8 cellular contexts compared by ENCODE assay signal in genomic region chr19:42242071-42242511, GRCh38. TPM values are rescaled to one million over a fixed set of nuclear protein-coding genes. Genes with fewer than 3 reads are reported as not detected.
DNase-seq lines count a peak whose midpoint lies in the region; ATAC-seq, FAIRE-seq and TF ChIP-seq lines count a peak whose summit lies in the region.

No MANE protein-coding gene starts in this region.

- TF ChIP-seq EP300 in A549 (IDR thresholded peaks at IDR 0.05): no peak

- H3K4me1 ChIP-seq in A549 (peaks cover 35% of the 10 kb centered on the region), SJCRH30 (no peaks in the 10 kb centered on the region; the same call in 1 of the 2 replicates), neutrophil (ENCODE audit: control insufficient read depth in 1 of 2, insufficient read depth in 1 of 2, low read depth in 1 of 2, low read length in 1 of 2) (peaks cover 45 to 48% of the 10 kb centered on the region in 2 experiments)

- TF ChIP-seq CTCF in A549 (IDR thresholded peaks at IDR 0.05): no peak
- no peak for TF ChIP-seq CTCF in epithelial cell of proximal tubule (conservative IDR thresholded peaks at IDR 0.05; ENCODE audit: low read depth, low read length)
- no peak for TF ChIP-seq CTCF in neutrophil (IDR thresholded peaks at IDR 0.05)

- H3K27ac ChIP-seq in A549: peak overlapping the region; percentile 87 to 90
- H3K27ac ChIP-seq in SJCRH30: peak overlapping the region; percentile 17; the same call in 1 of the 2 replicates
- peak overlapping the region; percentile 90 for H3K27ac ChIP-seq in neutrophil

- ATAC-seq in A549: peak in 1 of 2 experiments; percentile 0; a peak in 2 of 6 replicates
- peak; percentile 2 for ATAC-seq in GM19324 (IDR thresholded peaks at IDR 0.05; ENCODE audit: low FRiP score, unreplicated experiment)
- ATAC-seq in left lobe of liver: no peak
- no peak for ATAC-seq in GM18873 (IDR thresholded peaks at IDR 0.05; ENCODE audit: low FRiP score, unreplicated experiment)

- H3K36me3 ChIP-seq in SJCRH30: peaks cover 8% of the 10 kb centered on the region; the same call in 1 of the 2 replicates
- H3K36me3 ChIP-seq in neutrophil: peaks cover 16% of the 10 kb centered on the region

- H3K4me3 ChIP-seq in A549 (peak overlapping the region; percentile 65), SJCRH30 (peak overlapping the region; percentile 70), epithelial cell of proximal tubule (ENCODE audit: low read depth, low read length) (peak overlapping the region; percentile 93), neutrophil (ENCODE audit: low read depth in 1 of 2, low read length in 1 of 2) (peak overlapping the region; percentile 65 to 77)

- H3K4me2 ChIP-seq in A549: peak overlapping the region; percentile 84

- no peak for TF ChIP-seq RAD21 in A549 (conservative IDR thresholded peaks at IDR 0.05 in 1 of 2, IDR thresholded peaks at IDR 0.05 in 1 of 2)

- CTCF ChIA-PET in A549 (lab: Yijun Ruan, JAX): interaction anchor here (0.9 to 21.7 kb wide), 15 partner anchors 7 to 197 kb away, joined by 3 to 616 read pairs (median 8); partner anchors contain the start of genes CIC, ERF, PAFAH1B3 and POU2F2

- FAIRE-seq in A549 (lab: Jason Lieb, UNC): no peak

- H3K9me3 ChIP-seq in A549: no peaks in the 10 kb centered on the region
- no peaks in the 10 kb centered on the region for H3K9me3 ChIP-seq in SJCRH30 (replicated peaks)
- H3K9me3 ChIP-seq in neutrophil: no peaks in the 10 kb centered on the region

- no peaks in the 10 kb centered on the region for H3K27me3 ChIP-seq in SJCRH30
- H3K27me3 ChIP-seq in neutrophil: no peaks in the 10 kb centered on the region

- under 1% methylated on average over 31 of the region's 49 CpGs for WGBS in A549 (ENCODE audit: missing lambda C conversion rate)

- no peak for DNase-seq in A549 (ENCODE audit: low read depth in 1 of 2, low spot score in 1 of 2)
- DNase-seq in SJCRH30: no peak
- DNase-seq in epithelial cell of proximal tubule (ENCODE audit: low read depth): no peak
- no peak for DNase-seq in left lobe of liver (ENCODE audit: low spot score)
- no peak for DNase-seq in NCI-H526 treated with DMSO at 0.1 percent for 48 hours (lab: John Stamatoyannopoulos, UW)

- POLR2A ChIA-PET in A549 (lab: Yijun Ruan, JAX): interaction anchor here (0.5 to 3.9 kb wide), 18 partner anchors 8 to 1776 kb away, joined by 3 to 56 read pairs (median 9); partner anchors contain the start of genes BLVRB, CIC, ERF and PAFAH1B3

- no peak for TF ChIP-seq POLR2A in A549 (IDR thresholded peaks at IDR 0.05; ENCODE audit: low read length)

TF ChIP-seq in A549, 52 proteins besides CTCF, POLR2A, EP300 and RAD21:
- no peak for TF ChIP-seq NFE2L2 (conservative IDR thresholded peaks at IDR 0.05; ENCODE audit: low read length)
- TF ChIP-seq ZSCAN20 (CRISPR knock-in tag; IDR thresholded peaks at IDR 0.05): no peak
- TF ChIP-seq PHF8 (IDR thresholded peaks at IDR 0.05; ENCODE audit: borderline replicate concordance, low read depth): peak; percentile 62; the same call in 1 of the 2 replicates
- TF ChIP-seq TP53 (CRISPR knock-in tag; IDR thresholded peaks at IDR 0.05): peak; percentile 78; the same call in 1 of the 2 replicates
- TF ChIP-seq ESRRA (IDR thresholded peaks at IDR 0.05; ENCODE audit: borderline replicate concordance, low read length): no peak
- no peak for TF ChIP-seq ZFP36 (IDR thresholded peaks at IDR 0.05; ENCODE audit: borderline replicate concordance, partially characterized antibody)
- TF ChIP-seq FOSB (CRISPR knock-in tag; IDR thresholded peaks at IDR 0.05): no peak
- TF ChIP-seq JUN (IDR thresholded peaks at IDR 0.05): peak in 1 of 2 experiments; percentile 56; a peak in 2 of 5 replicates
- TF ChIP-seq MYC (IDR thresholded peaks at IDR 0.05; ENCODE audit: borderline replicate concordance, low read length): no peak

RNA-seq across cellular contexts. Expression of gene GSK3A, which starts 0.3 kb away (rescaled TPM):
- polyA plus RNA-seq in A549 (2011; rRNA removed): 55.2 and 79.7 TPM in 2 replicates
- polyA plus RNA-seq in A549 (2012; cell fraction: cytosol; rRNA removed): 82.6 and 118 TPM in 2 replicates
- polyA plus RNA-seq in A549 (2012; cell fraction: nucleus; rRNA removed): 80.7 and 99.8 TPM in 2 replicates
- polyA plus RNA-seq in A549 (2017; fragmentation: RNase III; extraction: RNeasy Plus Mini Kit Qiagen cat#74134 plus additional on column Dnase treatment): 81.0 to 85.1 TPM (median 84.0 TPM) in 3 replicates
- 69.2 and 87.0 TPM in 2 replicates for polyA minus RNA-seq in A549 (2011; rRNA and poly(A)+ RNA removed)
- 34.9 and 37.1 TPM in 2 replicates for total RNA-seq in SJCRH30 (2014; rRNA removed; shearing (Covaris generic))
- total RNA-seq in epithelial cell of proximal tubule: 30.9 and 33.9 TPM in 2 replicates
- 15.1 TPM for total RNA-seq in left lobe of liver

RNA-seq across cellular contexts. Expression of gene ERF, which starts 12.8 kb away (rescaled TPM):
- polyA plus RNA-seq in A549 (2011; rRNA removed) (71.9 and 103 TPM in 2 replicates), A549 (2017; fragmentation: RNase III; extraction: RNeasy Plus Mini Kit Qiagen cat#74134 plus additional on column Dnase treatment) (107 to 123 TPM (median 120 TPM) in 3 replicates)
- 115 and 150 TPM in 2 replicates for polyA plus RNA-seq in A549 (2012; cell fraction: cytosol; rRNA removed)
- 307 and 352 TPM in 2 replicates for polyA plus RNA-seq in A549 (2012; cell fraction: nucleus; rRNA removed)
- polyA minus RNA-seq in A549 (2011; rRNA and poly(A)+ RNA removed): 113 and 120 TPM in 2 replicates
- total RNA-seq in SJCRH30 (2014; rRNA removed; shearing (Covaris generic)): 35.1 and 37.7 TPM in 2 replicates
- total RNA-seq in epithelial cell of proximal tubule (36.3 and 48.6 TPM in 2 replicates), left lobe of liver (35.9 TPM)

RNA-seq across cellular contexts. Expression of gene ZNF526, which starts 22.0 kb away (rescaled TPM):
- polyA plus RNA-seq in A549 (2011; rRNA removed) (7.1 and 8.7 TPM in 2 replicates), A549 (2017; fragmentation: RNase III; extraction: RNeasy Plus Mini Kit Qiagen cat#74134 plus additional on column Dnase treatment) (12.2 to 12.9 TPM (median 12.6 TPM) in 3 replicates)
- polyA plus RNA-seq in A549 (2012; cell fraction: cytosol; rRNA removed): 5.9 and 8.4 TPM in 2 replicates
- polyA plus RNA-seq in A549 (2012; cell fraction: nucleus; rRNA removed): 9.9 and 14.4 TPM in 2 replicates
- polyA minus RNA-seq in A549 (2011; rRNA and poly(A)+ RNA removed): 22.7 and 24.7 TPM in 2 replicates
- total RNA-seq in SJCRH30 (2014; rRNA removed; shearing (Covaris generic)): 9.2 and 10.7 TPM in 2 replicates
- total RNA-seq in epithelial cell of proximal tubule (3.9 and 7.5 TPM in 2 replicates), left lobe of liver (5.3 TPM)

RNA-seq across cellular contexts. Expression of gene DEDD2, which starts 24.6 kb away (rescaled TPM):
- polyA plus RNA-seq in A549 (2011; rRNA removed): 30.8 and 37.9 TPM in 2 replicates
- polyA plus RNA-seq in A549 (2012; cell fraction: cytosol; rRNA removed): 72.8 and 91.8 TPM in 2 replicates
- polyA plus RNA-seq in A549 (2012; cell fraction: nucleus; rRNA removed): 65.3 and 65.8 TPM in 2 replicates
- polyA plus RNA-seq in A549 (2017; fragmentation: RNase III; extraction: RNeasy Plus Mini Kit Qiagen cat#74134 plus additional on column Dnase treatment): 39.7 to 54.1 TPM (median 43.2 TPM) in 3 replicates
- polyA minus RNA-seq in A549 (2011; rRNA and poly(A)+ RNA removed): 29.4 and 37.6 TPM in 2 replicates
- total RNA-seq in SJCRH30 (2014; rRNA removed; shearing (Covaris generic)): 16.2 and 18.0 TPM in 2 replicates
- total RNA-seq in epithelial cell of proximal tubule: 29.9 and 56.4 TPM in 2 replicates
- total RNA-seq in left lobe of liver: 15.0 TPM

RNA-seq across cellular contexts. Expression of gene CIC, which starts 27.0 kb away (rescaled TPM):
- polyA plus RNA-seq in A549 (2011; rRNA removed) (7.2 and 7.7 TPM in 2 replicates), A549 (2017; fragmentation: RNase III; extraction: RNeasy Plus Mini Kit Qiagen cat#74134 plus additional on column Dnase treatment) (46.8 to 56.4 TPM (median 53.1 TPM) in 3 replicates)
- polyA plus RNA-seq in A549 (2012; cell fraction: cytosol; rRNA removed): 26.8 and 35.8 TPM in 2 replicates
- polyA plus RNA-seq in A549 (2012; cell fraction: nucleus; rRNA removed): 69.9 and 100.0 TPM in 2 replicates
- polyA minus RNA-seq in A549 (2011; rRNA and poly(A)+ RNA removed): 7.0 and 11.0 TPM in 2 replicates
- total RNA-seq in SJCRH30 (2014; rRNA removed; shearing (Covaris generic)): 19.1 and 21.5 TPM in 2 replicates
- total RNA-seq in epithelial cell of proximal tubule (49.3 and 63.9 TPM in 2 replicates), left lobe of liver (25.2 TPM)

Comparison
In these comparisons a context has a peak if more than half of its experiments do, and no peak if none do; other contexts are left out.
1. H3K27ac ChIP-seq: peak in every context shown above with its lines; median percentile 90 in neutrophil; 88 in A549; 17 in SJCRH30.